Comparison of ENCODE assay signal across 34 cellular contexts in genomic region chr1:76919123-76919522, GRCh38. TPM values are rescaled to one million over a fixed set of nuclear protein-coding genes. Genes with fewer than 3 reads are reported as not detected.
DNase-seq lines count a peak whose midpoint lies in the region; ATAC-seq, FAIRE-seq and TF ChIP-seq lines count a peak whose summit lies in the region.
"Had no signal": no experiment of that assay in that cellular context is flagged by ENCODE, and none has a peak within 500 bp of the region (broad histone marks: within the 10 kb centered on the region; RNA-seq: fewer than 3 reads in every experiment).

No MANE protein-coding gene starts in this region.

- FAIRE-seq in HepG2 (lab: Jason Lieb, UNC), result no peak
- FAIRE-seq: GM12891, islet of Langerhans, TTC549 had no signal

- H3K27ac ChIP-seq in HUES6 (ENCODE audit: low read depth, low read length) (peak overlapping the region; percentile 60), endodermal cell (ENCODE audit: low read depth, low read length) (peak overlapping the region; percentile 36), HepG2 (ENCODE audit: extremely low read length, insufficient read depth, low read length) (no peak overlapping the region)
- H3K27ac ChIP-seq: C4-2B, gastrocnemius medialis, hepatocyte, neutrophil, prostate gland, sigmoid colon had no signal

- WGBS in endodermal cell (ENCODE audit: insufficient coverage in 1 of 2, insufficient read length in 1 of 2), 2 experiments, result 70 to 83% methylated on average over 5 to 6 of the region's 6 CpGs
- 0% methylated on average over 6 of the region's 6 CpGs for WGBS in HepG2 (ENCODE audit: low lambda C conversion rate)

- H3K9ac ChIP-seq in HUES6 (ENCODE audit: low read length) (peak overlapping the region; percentile 14), endodermal cell (ENCODE audit: extremely low read depth, low read length, poor library complexity, severe bottlenecking) (no peak overlapping the region), HepG2 (ENCODE audit: insufficient read depth, low read depth, low read length) (no peak overlapping the region)

- no TSS peak for BruUV-seq in HepG2 (replicated peaks; lab: Mats Ljungman, UMichigan)

- in situ Hi-C loops in HepG2 (cut with HindIII; ENCODE audit: extremely low pct_ligation_motif_present, low pct_unique_long_range_greater_than_20kb), result no loop called here

- H3K27ac Mint-ChIP-seq in endodermal cell (peak overlapping the region; percentile 67), type B pancreatic cell (peak overlapping the region; percentile 70)
- H3K27ac Mint-ChIP-seq: activated naive CD4-positive, alpha-beta T cell treated with anti-CD3 and anti-CD28 coated beads for 36 hours; activated T-helper 1 cell treated with anti-CD3 and anti-CD28 coated beads, Interleukin-12 subunit alpha, Interleukin-12 subunit beta, Interleukin-2, Interleukin-4 antibody, amounts not matched to agents 30 ng/mL and 10 ng/mL and 1 ng/mL, durations not matched to agents 14 hours and 24 hours and 36 hours; effector memory CD8-positive, alpha-beta T cell; stimulated activated effector memory CD8-positive, alpha-beta T cell treated with anti-CD3 and anti-CD28 coated beads, Interleukin-12 subunit alpha, Interleukin-12 subunit beta, amount 100 ng/mL, for 72 hours had no signal

- intact Hi-C loops in HepG2 (cut with micrococcal nuclease; ENCODE audit: unreplicated experiment), result no loop called here

- H3K4me3 ChIP-seq in HUES6 (ENCODE audit: low read depth, low read length) (no peak overlapping the region), endodermal cell (ENCODE audit: low read length) (no peak overlapping the region), HepG2 (replicated peaks in 1 of 3; ENCODE audit: insufficient read depth in 1 of 3, low read depth in 2 of 3, low read length in 3 of 3) (no peak overlapping the region)
- H3K4me3 ChIP-seq: gastrocnemius medialis, hepatocyte, prostate gland, sigmoid colon had no signal

- CTCF ChIA-PET in HepG2 (lab: Yijun Ruan, JAX; ENCODE audit: low intra/inter-chr PET ratio, low total read pairs), result no interaction called here

- TF ChIP-seq EP300 in HepG2 (IDR thresholded peaks at IDR 0.05; ENCODE audit: low read depth in 2 of 2, low read length in 2 of 2), result no peak
- no peak for TF ChIP-seq EP300 in HepG2 (CRISPR knock-in tag; IDR thresholded peaks at IDR 0.05; ENCODE audit: borderline replicate concordance)

- POLR2A ChIA-PET in HepG2 (lab: Yijun Ruan, JAX), result no interaction called here

- TF ChIP-seq RAD21 in HepG2 (CRISPR knock-in tag; IDR thresholded peaks at IDR 0.05), result no peak

- no peak for TF ChIP-seq POLR2A in HepG2 (IDR thresholded peaks at IDR 0.05; ENCODE audit: insufficient read depth in 1 of 2, low read depth in 2 of 2, low read length in 2 of 2)

- H3K4me2 ChIP-seq in HepG2 (ENCODE audit: low read depth, low read length), result no peak overlapping the region
- H3K4me2 ChIP-seq: hepatocyte had no signal

- no peak overlapping the region for H2AFZ ChIP-seq in HepG2 (ENCODE audit: low read length)
- H2AFZ ChIP-seq: hepatocyte had no signal

- DNase-seq in endodermal cell (peak; percentile 57), left kidney (ENCODE audit: low read depth, low spot score) (peak; percentile 18), type B pancreatic cell (ENCODE audit: extremely low spot score, unreplicated experiment) (no peak), HepG2 (ENCODE audit: low spot score) (no peak), NCI-H1694 treated with DMSO at 0.1 percent for 48 hours (lab: John Stamatoyannopoulos, UW) (no peak)
- DNase-seq: activated CD4-positive, alpha-beta T cell treated with anti-CD3 and anti-CD28 coated beads, Interleukin-2, amount 50 U/mL, for 48 hours; activated CD8-positive, alpha-beta memory T cell treated with anti-CD3 and anti-CD28 coated beads, Interleukin-2, amount 50 U/mL, for 4 hours; activated naive CD4-positive, alpha-beta T cell treated with anti-CD3 and anti-CD28 coated beads for 36 hours; Caco-2; cortex of kidney; DMS79; effector memory CD8-positive, alpha-beta T cell; gastrocnemius medialis; KBM-7; MM.1S; NCI-H1417 treated with DMSO at 0.1 percent for 48 hours; NCI-H345; NCI-H748 treated with DMSO at 0.1 percent for 48 hours; sigmoid colon; stimulated activated CD4-positive, alpha-beta T cell treated with anti-CD3 and anti-CD28 coated beads, Interleukin-4, amount 100 ng/mL, for 24 hours; T-helper 1 cell had no signal

- H3K27me3 ChIP-seq in HUES6 (ENCODE audit: control insufficient read depth, insufficient read depth, low read length) (no peaks in the 10 kb centered on the region), endodermal cell (ENCODE audit: control insufficient read depth, insufficient read depth, low read length, poor library complexity, severe bottlenecking) (no peaks in the 10 kb centered on the region), HepG2 (ENCODE audit: control insufficient read depth in 1 of 2, insufficient read depth in 2 of 2, low read length in 2 of 2) (no peaks in the 10 kb centered on the region)
- H3K27me3 ChIP-seq: gastrocnemius medialis, hepatocyte, neutrophil, sigmoid colon had no signal

- H4K20me1 ChIP-seq in HepG2 (ENCODE audit: insufficient read depth, low read length), result no peaks in the 10 kb centered on the region

- TF ChIP-seq CTCF in endodermal cell (conservative IDR thresholded peaks at IDR 0.05) (no peak), type B pancreatic cell (conservative IDR thresholded peaks at IDR 0.05) (no peak), HepG2 (CRISPR knock-in tag; IDR thresholded peaks at IDR 0.05) (no peak)

- H3K9me3 Mint-ChIP-seq in endodermal cell (no peaks in the 10 kb centered on the region), type B pancreatic cell (no peaks in the 10 kb centered on the region)
- H3K9me3 Mint-ChIP-seq: activated naive CD4-positive, alpha-beta T cell treated with anti-CD3 and anti-CD28 coated beads for 36 hours; activated T-helper 1 cell treated with anti-CD3 and anti-CD28 coated beads, Interleukin-12 subunit alpha, Interleukin-12 subunit beta, Interleukin-2, Interleukin-4 antibody, amounts not matched to agents 30 ng/mL and 10 ng/mL and 1 ng/mL, durations not matched to agents 14 hours and 24 hours and 36 hours; effector memory CD8-positive, alpha-beta T cell; stimulated activated effector memory CD8-positive, alpha-beta T cell treated with anti-CD3 and anti-CD28 coated beads, Interleukin-12 subunit alpha, Interleukin-12 subunit beta, amount 100 ng/mL, for 72 hours had no signal

- ATAC-seq in HepG2, result no peak
- no peak for ATAC-seq in HG02798 (IDR thresholded peaks at IDR 0.05; ENCODE audit: poor library complexity, unreplicated experiment)
- ATAC-seq: activated CD4-positive, CD25-positive, alpha-beta regulatory T cell treated with anti-CD3 and anti-CD28 coated beads, Interleukin-2, amount 50 U/mL, for 24 hours; effector memory CD8-positive, alpha-beta T cell; esophagus mucosa; gastrocnemius medialis; stimulated activated effector memory CD8-positive, alpha-beta T cell treated with anti-CD3 and anti-CD28 coated beads, Interleukin-12 subunit alpha, Interleukin-12 subunit beta, amount 100 ng/mL, for 72 hours had no signal

- peaks cover 19% of the 10 kb centered on the region for H3K4me1 ChIP-seq in HUES6 (ENCODE audit: control insufficient read depth, insufficient read depth, low read length)
- H3K4me1 ChIP-seq in endodermal cell (ENCODE audit: control insufficient read depth, insufficient read depth, low read length), result peaks cover 5% of the 10 kb centered on the region
- no peaks in the 10 kb centered on the region for H3K4me1 ChIP-seq in HepG2 (ENCODE audit: insufficient read depth, low read length)
- H3K4me1 ChIP-seq: Caco-2, gastrocnemius medialis, prostate gland, sigmoid colon had no signal

- no peaks in the 10 kb centered on the region for H3K9me3 ChIP-seq in HUES6 (ENCODE audit: control insufficient read depth, insufficient read depth, low read depth, low read length)
- H3K9me3 ChIP-seq in endodermal cell (ENCODE audit: control insufficient read depth, low read length), result no peaks in the 10 kb centered on the region
- H3K9me3 ChIP-seq in HepG2 (ENCODE audit: low read length), result no peaks in the 10 kb centered on the region
- H3K9me3 ChIP-seq: Caco-2, gastrocnemius medialis, neutrophil, prostate gland, sigmoid colon had no signal

- H3K27me3 Mint-ChIP-seq in endodermal cell (ENCODE audit: insufficient read depth) (no peaks in the 10 kb centered on the region), type B pancreatic cell (no peaks in the 10 kb centered on the region)

- H3K79me2 ChIP-seq in HepG2 (ENCODE audit: insufficient read depth, low read length), result no peaks in the 10 kb centered on the region
- H3K79me2 ChIP-seq: hepatocyte had no signal

- H3K4me3 Mint-ChIP-seq in endodermal cell, result no peak overlapping the region
- H3K4me3 Mint-ChIP-seq in type B pancreatic cell, result peak overlapping the region; percentile 17
- H3K4me3 Mint-ChIP-seq: activated naive CD4-positive, alpha-beta T cell treated with anti-CD3 and anti-CD28 coated beads for 36 hours; activated T-helper 1 cell treated with anti-CD3 and anti-CD28 coated beads, Interleukin-12 subunit alpha, Interleukin-12 subunit beta, Interleukin-2, Interleukin-4 antibody, amounts not matched to agents 30 ng/mL and 10 ng/mL and 1 ng/mL, durations not matched to agents 14 hours and 24 hours and 36 hours; effector memory CD8-positive, alpha-beta T cell; stimulated activated effector memory CD8-positive, alpha-beta T cell treated with anti-CD3 and anti-CD28 coated beads, Interleukin-12 subunit alpha, Interleukin-12 subunit beta, amount 100 ng/mL, for 72 hours had no signal

- peaks cover 31% of the 10 kb centered on the region for H3K4me1 Mint-ChIP-seq in endodermal cell
- H3K4me1 Mint-ChIP-seq in type B pancreatic cell (ENCODE audit: unreplicated experiment), result peaks cover 14% of the 10 kb centered on the region
- H3K4me1 Mint-ChIP-seq: stimulated activated effector memory CD8-positive, alpha-beta T cell treated with anti-CD3 and anti-CD28 coated beads, Interleukin-12 subunit alpha, Interleukin-12 subunit beta, amount 100 ng/mL, for 72 hours had no signal

- H3K36me3 ChIP-seq in HUES6 (ENCODE audit: control insufficient read depth, insufficient read depth, low read length) (no peaks in the 10 kb centered on the region), endodermal cell (ENCODE audit: control insufficient read depth, insufficient read depth, low read length) (no peaks in the 10 kb centered on the region), HepG2 (replicated peaks in 1 of 2; ENCODE audit: control insufficient read depth in 1 of 2, insufficient read depth in 2 of 2, low read length in 2 of 2) (no peaks in the 10 kb centered on the region)
- H3K36me3 ChIP-seq: gastrocnemius medialis, neutrophil, prostate gland, sigmoid colon had no signal

- H3K36me3 Mint-ChIP-seq in endodermal cell (ENCODE audit: low read depth), result no peaks in the 10 kb centered on the region
- no peaks in the 10 kb centered on the region for H3K36me3 Mint-ChIP-seq in type B pancreatic cell
- H3K36me3 Mint-ChIP-seq: stimulated activated effector memory CD8-positive, alpha-beta T cell treated with anti-CD3 and anti-CD28 coated beads, Interleukin-12 subunit alpha, Interleukin-12 subunit beta, amount 100 ng/mL, for 72 hours had no signal

RNA-seq across cellular contexts. Expression of gene ST6GALNAC5, which starts 51.8 kb away (rescaled TPM):
- total RNA-seq in endodermal cell, result 1 to 10 TPM; 9.1 to 9.4 TPM
- 14.6 TPM for polyA plus RNA-seq in endodermal cell (2013, experiment 1 of 2)
- 12.7 TPM for polyA plus RNA-seq in endodermal cell (2013, experiment 2 of 2)
- total RNA-seq in type B pancreatic cell (ENCODE audit: low replicate concordance), result 21.1 and 36.6 TPM in 2 replicates
- total RNA-seq in HepG2 (2016; rRNA removed; fragmentation: Illumina TruSeq; extraction: Trizol), result not detected in 2 replicates
- not detected in 2 replicates for total RNA-seq in HepG2 (2016; cell fraction: cytosol; rRNA removed; fragmentation: Illumina TruSeq; extraction: Trizol; ENCODE audit: low read depth)
- not detected in 2 replicates for total RNA-seq in HepG2 (2016; cell fraction: insoluble cytoplasmic fraction; rRNA removed; fragmentation: Illumina TruSeq; extraction: Trizol)
- total RNA-seq in HepG2 (2016; cell fraction: membrane; rRNA removed; fragmentation: Illumina TruSeq; extraction: Trizol), result not detected in 2 replicates
- not detected in 2 replicates for total RNA-seq in HepG2 (2016; cell fraction: nucleus; rRNA removed; fragmentation: Illumina TruSeq; extraction: Trizol)
- polyA plus RNA-seq in HepG2 (2011; rRNA removed), result not detected in 2 replicates
- polyA plus RNA-seq in HepG2 (2011; cell fraction: cytosol; rRNA removed), result not detected in 2 replicates
- not detected in 2 replicates for polyA plus RNA-seq in HepG2 (2011; cell fraction: nucleus; rRNA removed)
- not detected in 2 replicates for polyA plus RNA-seq in HepG2 (2012)
- polyA plus RNA-seq in HepG2 (2016; cell fraction: cytosol; fragmentation: Illumina TruSeq; extraction: Trizol; ENCODE audit: low read depth), result not detected in 2 replicates
- polyA plus RNA-seq in HepG2 (2016; cell fraction: insoluble cytoplasmic fraction; fragmentation: Illumina TruSeq; extraction: Trizol; ENCODE audit: low read depth), result not detected in 2 replicates
- polyA plus RNA-seq in HepG2 (2016; cell fraction: membrane; fragmentation: Illumina TruSeq; extraction: Trizol; ENCODE audit: low read depth), result not detected in 2 replicates
- polyA plus RNA-seq in HepG2 (2016; cell fraction: nucleus; fragmentation: Illumina TruSeq; extraction: Trizol; ENCODE audit: insufficient read depth, low read depth), result not detected in 2 replicates
- not detected in 2 replicates for polyA minus RNA-seq in HepG2 (2011; rRNA and poly(A)+ RNA removed; ENCODE audit: low replicate concordance)
- polyA minus RNA-seq in HepG2 (2011; cell fraction: cytosol; rRNA and poly(A)+ RNA removed), result not detected in 2 replicates
- not detected in 2 replicates for polyA minus RNA-seq in HepG2 (2011; cell fraction: nucleus; rRNA and poly(A)+ RNA removed)
- total RNA-seq: activated naive CD4-positive, alpha-beta T cell treated with anti-CD3 and anti-CD28 coated beads for 36 hours; activated T-helper 1 cell treated with anti-CD3 and anti-CD28 coated beads, Interleukin-12 subunit alpha, Interleukin-12 subunit beta, Interleukin-2, Interleukin-4 antibody, amounts not matched to agents 30 ng/mL and 10 ng/mL and 1 ng/mL, durations not matched to agents 14 hours and 24 hours and 36 hours had no signal

Comparison
In these comparisons a context has a peak if more than half of its experiments do, and no peak if none do; other contexts are left out.
1. DNase-seq: peak in endodermal cell (single experiment) and left kidney (single experiment); none in type B pancreatic cell (single experiment), HepG2 (single experiment) and NCI-H1694 treated with DMSO at 0.1 percent for 48 hours (single experiment).
2. RNA of gene ST6GALNAC5, which starts 51.8 kb away (total RNA-seq): 21.1 to 36.6 TPM in type B pancreatic cell and 9.1 to 9.4 TPM in endodermal cell; not detected in HepG2; every median in the first group is over 10 times any median in the second.